In genomic region chr6:104633125-104633524, GRCh38 we compare ENCODE assay signal across 24 cellular contexts.
DNase-seq lines count a peak whose midpoint lies in the region; ATAC-seq and TF ChIP-seq lines count a peak whose summit lies in the region.
"Had no signal": no experiment of that assay in that cellular context is flagged by ENCODE, and none has a peak within 500 bp of the region (broad histone marks: within the 10 kb centered on the region; RNA-seq: fewer than 3 reads in every experiment).

No MANE protein-coding gene starts in this region.

- H3K4me3 Mint-ChIP-seq in activated T-cell treated with anti-CD3 and anti-CD28 coated beads, Interleukin-2, amount 50 U/mL, for 24 hours, result no peak overlapping the region
- no peak overlapping the region for H3K4me3 Mint-ChIP-seq in endodermal cell
- H3K4me3 Mint-ChIP-seq: CD8-positive, alpha-beta T cell; immature natural killer cell; stimulated activated naive CD8-positive, alpha-beta T cell treated with anti-CD3 and anti-CD28 coated beads, Interleukin-15, amount 100 ng/mL, for 72 hours; T-cell had no signal

- no peak for ATAC-seq in activated CD4-positive, CD25-positive, alpha-beta regulatory T cell treated with anti-CD3 and anti-CD28 coated beads, Interleukin-2, amount 50 U/mL, for 24 hours
- ATAC-seq: CD8-positive, alpha-beta T cell; left ventricle myocardium superior; Panc1; sciatic nerve; stimulated activated naive CD8-positive, alpha-beta T cell treated with anti-CD3 and anti-CD28 coated beads, Interleukin-15, amount 100 ng/mL, for 72 hours; T-cell had no signal

- no peaks in the 10 kb centered on the region for H3K9me3 ChIP-seq in mammary epithelial cell (replicated peaks; ENCODE audit: insufficient read depth, low read length)
- H3K9me3 ChIP-seq in endodermal cell (ENCODE audit: control insufficient read depth, low read length), result no peaks in the 10 kb centered on the region

- intact Hi-C loops in mammary epithelial cell (cut with micrococcal nuclease), result no loop called here

- DNase-seq in HFF-Myc (ENCODE audit: extremely low read depth, low read depth) (peak; percentile 78), mammary epithelial cell (no peak), iris pigment epithelial cell (ENCODE audit: low read depth) (peak; percentile 86), endodermal cell (no peak)
- no peak for DNase-seq in effector CD4-positive, alpha-beta T cell
- no peak for DNase-seq in activated T-cell treated with anti-CD3 and anti-CD28 coated beads, Interleukin-2, amount 50 U/mL, for 24 hours
- DNase-seq: activated CD4-positive, alpha-beta T cell treated with anti-CD3 and anti-CD28 coated beads for 1 hour; activated CD8-positive, alpha-beta memory T cell treated with anti-CD3 and anti-CD28 coated beads for 24 hours; activated gamma-delta T cell treated with Interleukin-2 at 50 U/mL for 16 hours; activated T-cell treated with anti-CD3 and anti-CD28 coated beads, Interleukin-2, amount 50 U/mL, for 1 hour; CD8-positive, alpha-beta T cell; hippocampal formation; immature natural killer cell; KG1; left ventricle myocardium superior; NCI-H1436 treated with DMSO at 0.1 percent for 48 hours; NCI-H524; stimulated activated naive CD8-positive, alpha-beta T cell treated with anti-CD3 and anti-CD28 coated beads, Interleukin-15, amount 100 ng/mL, for 72 hours; T-cell had no signal

- dilution Hi-C loops in mammary epithelial cell (cut with HindIII; ENCODE audit: low sequenced_read_pairs), result no loop called here

- H3K27me3 ChIP-seq in mammary epithelial cell (ENCODE audit: insufficient read depth, low read length) (no peaks in the 10 kb centered on the region), endodermal cell (ENCODE audit: control insufficient read depth, insufficient read depth, low read length, poor library complexity, severe bottlenecking) (no peaks in the 10 kb centered on the region)
- H3K27me3 ChIP-seq: tibial nerve had no signal

- no peaks in the 10 kb centered on the region for H4K20me1 ChIP-seq in mammary epithelial cell (ENCODE audit: insufficient read depth, low read length)

- CTCF ChIA-PET in mammary epithelial cell (lab: Charles Lee; ENCODE audit: low non-redundant PET), result no interaction called here

- no peak overlapping the region for H3K9ac ChIP-seq in mammary epithelial cell (ENCODE audit: insufficient read depth, low read length)
- H3K9ac ChIP-seq in endodermal cell (ENCODE audit: extremely low read depth, low read length, poor library complexity, severe bottlenecking), result no peak overlapping the region

- H3K79me2 ChIP-seq in mammary epithelial cell (ENCODE audit: insufficient read depth, low read length), result no peaks in the 10 kb centered on the region

- H3K27ac Mint-ChIP-seq in activated T-cell treated with anti-CD3 and anti-CD28 coated beads, Interleukin-2, amount 50 U/mL, for 24 hours, result no peak overlapping the region
- no peak overlapping the region for H3K27ac Mint-ChIP-seq in endodermal cell
- H3K27ac Mint-ChIP-seq: CD8-positive, alpha-beta T cell; immature natural killer cell; stimulated activated naive CD8-positive, alpha-beta T cell treated with anti-CD3 and anti-CD28 coated beads, Interleukin-15, amount 100 ng/mL, for 72 hours; T-cell had no signal

- no peaks in the 10 kb centered on the region for H3K36me3 Mint-ChIP-seq in activated T-cell treated with anti-CD3 and anti-CD28 coated beads, Interleukin-2, amount 50 U/mL, for 24 hours (ENCODE audit: low read depth)
- H3K36me3 Mint-ChIP-seq in endodermal cell (ENCODE audit: low read depth), result no peaks in the 10 kb centered on the region
- H3K36me3 Mint-ChIP-seq: CD8-positive, alpha-beta T cell; immature natural killer cell; T-cell had no signal

- H3K4me1 ChIP-seq in mammary epithelial cell (ENCODE audit: insufficient read depth, low read length) (no peaks in the 10 kb centered on the region), endodermal cell (ENCODE audit: control insufficient read depth, insufficient read depth, low read length) (no peaks in the 10 kb centered on the region)

- no peaks in the 10 kb centered on the region for H3K9me3 Mint-ChIP-seq in activated T-cell treated with anti-CD3 and anti-CD28 coated beads, Interleukin-2, amount 50 U/mL, for 24 hours
- no peaks in the 10 kb centered on the region for H3K9me3 Mint-ChIP-seq in endodermal cell
- H3K9me3 Mint-ChIP-seq: CD8-positive, alpha-beta T cell; stimulated activated naive CD8-positive, alpha-beta T cell treated with anti-CD3 and anti-CD28 coated beads, Interleukin-15, amount 100 ng/mL, for 72 hours; T-cell had no signal

- peak overlapping the region; percentile 37 for H2AFZ ChIP-seq in mammary epithelial cell (ENCODE audit: low read depth, low read length)

- in situ Hi-C loops in mammary epithelial cell (cut with MboI; ENCODE audit: low sequenced_read_pairs in 2 of 2), result no loop called here

- H3K36me3 ChIP-seq in mammary epithelial cell (ENCODE audit: insufficient read depth, low read length) (no peaks in the 10 kb centered on the region), endodermal cell (ENCODE audit: control insufficient read depth, insufficient read depth, low read length) (no peaks in the 10 kb centered on the region)
- H3K36me3 ChIP-seq: tibial nerve had no signal

- 90% methylated on average over 4 of the region's 4 CpGs for WGBS in mammary epithelial cell (ENCODE audit: low coverage, missing lambda C conversion rate)
- WGBS in endodermal cell (ENCODE audit: insufficient coverage in 1 of 2, insufficient read length in 1 of 2), 2 experiments, result 87 to 97% methylated on average over 3 to 4 of the region's 4 CpGs

- TF ChIP-seq CTCF in HFF-Myc (IDR thresholded peaks at IDR 0.05; ENCODE audit: low read depth, low read length, missing control alignments) (no peak), mammary epithelial cell (conservative IDR thresholded peaks at IDR 0.05 in 1 of 2, IDR thresholded peaks at IDR 0.05 in 1 of 2; ENCODE audit: extremely low read depth in 1 of 2, insufficient read depth in 1 of 2, low read depth in 1 of 2, low read length in 2 of 2) (no peak), endodermal cell (conservative IDR thresholded peaks at IDR 0.05) (no peak)

- no peaks in the 10 kb centered on the region for H3K4me1 Mint-ChIP-seq in activated T-cell treated with anti-CD3 and anti-CD28 coated beads, Interleukin-2, amount 50 U/mL, for 24 hours (ENCODE audit: low read depth)
- H3K4me1 Mint-ChIP-seq in endodermal cell, result peaks cover 16% of the 10 kb centered on the region
- H3K4me1 Mint-ChIP-seq: immature natural killer cell; stimulated activated naive CD8-positive, alpha-beta T cell treated with anti-CD3 and anti-CD28 coated beads, Interleukin-15, amount 100 ng/mL, for 72 hours; T-cell had no signal

- no peak overlapping the region for H3K27ac ChIP-seq in mammary epithelial cell (ENCODE audit: insufficient read depth, low read depth, low read length)
- no peak overlapping the region for H3K27ac ChIP-seq in endodermal cell (ENCODE audit: low read depth, low read length)
- H3K27ac ChIP-seq: epithelial cell of prostate had no signal

- no TSS peak for BruUV-seq in mammary epithelial cell (replicated peaks; lab: Mats Ljungman, UMichigan)

- no peak overlapping the region for H3K4me2 ChIP-seq in mammary epithelial cell (ENCODE audit: insufficient read depth, low read depth, low read length)

- H3K4me3 ChIP-seq in HFF-Myc (replicated peaks; ENCODE audit: low read depth, low read length) (no peak overlapping the region), mammary epithelial cell (replicated peaks in 1 of 3; ENCODE audit: insufficient read depth in 1 of 3, low read depth in 2 of 3, low read length in 3 of 3) (no peak overlapping the region), endodermal cell (ENCODE audit: low read length) (no peak overlapping the region)
- H3K4me3 ChIP-seq: tibial nerve had no signal

- H3K27me3 Mint-ChIP-seq in activated T-cell treated with anti-CD3 and anti-CD28 coated beads, Interleukin-2, amount 50 U/mL, for 24 hours, result peaks cover 10% of the 10 kb centered on the region
- no peaks in the 10 kb centered on the region for H3K27me3 Mint-ChIP-seq in endodermal cell (ENCODE audit: insufficient read depth)
- H3K27me3 Mint-ChIP-seq: stimulated activated naive CD8-positive, alpha-beta T cell treated with anti-CD3 and anti-CD28 coated beads, Interleukin-15, amount 100 ng/mL, for 72 hours had no signal

Comparison
In these comparisons a context has a peak if more than half of its experiments do, and no peak if none do; other contexts are left out.
1. DNase-seq: peak in HFF-Myc (single experiment) and iris pigment epithelial cell (single experiment); none in mammary epithelial cell (single experiment), effector CD4-positive, alpha-beta T cell (single experiment), activated T-cell treated with anti-CD3 and anti-CD28 coated beads, Interleukin-2, amount 50 U/mL, for 24 hours (single experiment) and endodermal cell (single experiment).